ENCODE assay signal across 19 cellular contexts in the genomic region with DNA sequence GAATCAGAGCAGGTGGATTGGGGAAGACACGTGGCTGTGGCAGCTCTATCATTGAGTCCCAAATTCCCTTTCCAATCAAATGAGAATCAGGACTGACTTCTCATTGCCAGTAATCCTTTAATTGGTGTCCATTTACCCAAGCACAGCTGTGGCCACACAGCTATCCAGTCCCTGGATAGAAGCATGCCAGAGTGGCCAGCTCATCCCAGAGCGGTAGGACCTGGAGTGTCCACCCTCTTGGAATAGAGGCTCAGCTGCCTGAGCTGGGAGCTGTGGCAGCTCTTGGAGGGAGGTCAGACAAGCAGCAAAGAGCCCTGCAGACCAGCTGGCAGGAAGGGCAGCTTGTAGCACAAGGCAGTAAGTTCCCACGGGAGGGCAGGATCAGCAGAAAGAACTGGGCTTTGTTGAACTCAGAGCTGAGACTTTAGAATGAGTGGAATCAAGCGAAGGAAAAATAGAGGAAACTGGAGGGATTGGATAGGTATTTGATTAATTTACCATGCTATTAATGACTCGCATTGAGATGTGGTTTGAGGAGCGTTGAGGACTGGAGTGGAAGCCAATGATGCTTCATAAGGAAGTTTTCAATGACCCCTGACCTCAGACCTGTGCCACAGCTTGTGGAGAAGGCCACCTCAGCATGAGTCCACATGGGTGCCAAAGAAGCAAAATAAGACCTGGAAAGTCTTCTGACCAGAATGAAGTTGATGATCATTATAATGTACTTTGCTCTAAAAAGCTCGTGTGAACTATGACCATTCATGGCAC. TPM values are rescaled to one million over a fixed set of nuclear protein-coding genes. Genes with fewer than 3 reads are reported as not detected.
DNase-seq lines count a peak whose midpoint lies in the region; ATAC-seq, FAIRE-seq and TF ChIP-seq lines count a peak whose summit lies in the region.
"Had no signal": no experiment of that assay in that cellular context is flagged by ENCODE, and none has a peak within 500 bp of the region (broad histone marks: within the 10 kb centered on the region; RNA-seq: fewer than 3 reads in every experiment).

No MANE protein-coding gene starts in this region.

- 0 out of 2 replicates have a peak, but pooled peaks cover 5% of the 10 kb centered on the region for H3F3A ChIP-seq in GM23248 (ENCODE audit: insufficient read depth)

- H3K9ac ChIP-seq in GM23248, result no peak overlapping the region
- no peak overlapping the region for H3K9ac ChIP-seq in endodermal cell (ENCODE audit: extremely low read depth, low read length, poor library complexity, severe bottlenecking)

- in situ Hi-C loops in GM23248 (cut with MboI), result no loop called here

- no peak overlapping the region for H3K27ac Mint-ChIP-seq in endodermal cell
- H3K27ac Mint-ChIP-seq: B cell; dendritic cell treated with granulocyte-macrophage colony-stimulating factor and Interleukin-4, amounts not matched to agents 40 ng/mL and 50 ng/mL, for 4 days had no signal

- H4K20me1 ChIP-seq in GM23248 (ENCODE audit: insufficient read depth), result no peaks in the 10 kb centered on the region

- H3K4me3 Mint-ChIP-seq in endodermal cell, result no peak overlapping the region
- H3K4me3 Mint-ChIP-seq: B cell; dendritic cell treated with granulocyte-macrophage colony-stimulating factor and Interleukin-4, amounts not matched to agents 40 ng/mL and 50 ng/mL, for 4 days; IgD-negative memory B cell had no signal

- TF ChIP-seq CTCF in AG04450 (IDR thresholded peaks at IDR 0.05; ENCODE audit: low read depth, low read length), result no peak
- no peak for TF ChIP-seq CTCF in endodermal cell (conservative IDR thresholded peaks at IDR 0.05)
- no peak for TF ChIP-seq CTCF in D721Med (IDR thresholded peaks at IDR 0.05; ENCODE audit: insufficient read depth, missing control alignments)

- H3K27me3 ChIP-seq in AG04450 (ENCODE audit: control insufficient read depth, insufficient read depth, low read length) (no peaks in the 10 kb centered on the region), GM23248 (replicated peaks; ENCODE audit: insufficient read depth) (no peaks in the 10 kb centered on the region), endodermal cell (ENCODE audit: control insufficient read depth, insufficient read depth, low read length, poor library complexity, severe bottlenecking) (no peaks in the 10 kb centered on the region)
- H3K27me3 ChIP-seq: ascending aorta had no signal

- H3K36me3 ChIP-seq in GM23248 (ENCODE audit: low read depth) (0 out of 2 replicates have a peak, but pooled peaks cover 5% of the 10 kb centered on the region), endodermal cell (ENCODE audit: control insufficient read depth, insufficient read depth, low read length) (peaks cover 29% of the 10 kb centered on the region)

- POLR2A ChIA-PET in AG04450 (lab: Yijun Ruan, JAX), result no interaction called here

- peaks cover 19% of the 10 kb centered on the region for H3K36me3 Mint-ChIP-seq in endodermal cell (ENCODE audit: low read depth)

- H3K27ac ChIP-seq in AG04450 (ENCODE audit: low read depth, low read length) (peak overlapping the region; percentile 39), GM23248 (no peak overlapping the region), endodermal cell (ENCODE audit: low read depth, low read length) (no peak overlapping the region)
- H3K27ac ChIP-seq: ascending aorta, skin epidermis had no signal

- whole genome bisulfite sequencing in GM23248 (ENCODE audit: low coverage in 1 of 2, low lambda C conversion rate in 2 of 2, missing lambda C conversion rate in 2 of 2), 2 experiments, result 83 to 85% methylated on average over 7 of the region's 7 CpGs
- 94 to 100% methylated on average over 7 of the region's 7 CpGs for WGBS in endodermal cell (ENCODE audit: insufficient coverage in 1 of 2, insufficient read length in 1 of 2), 2 experiments

- H3K4me1 ChIP-seq in GM23248 (ENCODE audit: insufficient read depth) (no peaks in the 10 kb centered on the region), endodermal cell (ENCODE audit: control insufficient read depth, insufficient read depth, low read length) (no peaks in the 10 kb centered on the region)
- H3K4me1 ChIP-seq: ascending aorta had no signal

- H3K79me2 ChIP-seq in GM23248 (ENCODE audit: insufficient read depth), result no peaks in the 10 kb centered on the region

- no peak overlapping the region for H2AFZ ChIP-seq in GM23248

- no peaks in the 10 kb centered on the region for H3K9me3 Mint-ChIP-seq in endodermal cell
- H3K9me3 Mint-ChIP-seq: dendritic cell treated with granulocyte-macrophage colony-stimulating factor and Interleukin-4, amounts not matched to agents 40 ng/mL and 50 ng/mL, for 4 days; IgD-negative memory B cell had no signal

- no peaks in the 10 kb centered on the region for H3K4me1 Mint-ChIP-seq in endodermal cell
- H3K4me1 Mint-ChIP-seq: B cell had no signal

- FAIRE-seq in D721Med (lab: Jason Lieb, UNC), result no peak
- FAIRE-seq: H54, urothelium cell line had no signal

- CTCF ChIA-PET in AG04450 (lab: Charles Lee), result no interaction called here

- no peaks in the 10 kb centered on the region for H3K27me3 Mint-ChIP-seq in endodermal cell (ENCODE audit: insufficient read depth)
- H3K27me3 Mint-ChIP-seq: dendritic cell treated with granulocyte-macrophage colony-stimulating factor and Interleukin-4, amounts not matched to agents 40 ng/mL and 50 ng/mL, for 4 days had no signal

- H3K4me2 ChIP-seq in GM23248 (ENCODE audit: unreplicated experiment), result no peak overlapping the region

- no peak overlapping the region for H3K4me3 ChIP-seq in AG04450 (ENCODE audit: low read depth, low read length)
- H3K4me3 ChIP-seq in GM23248, result no peak overlapping the region
- no peak overlapping the region for H3K4me3 ChIP-seq in endodermal cell (ENCODE audit: low read length)
- H3K4me3 ChIP-seq: ascending aorta, lung, skin epidermis had no signal

- H3K9me3 ChIP-seq in AG04450 (ENCODE audit: control insufficient read depth, insufficient read depth, low read length) (no peaks in the 10 kb centered on the region), GM23248 (ENCODE audit: low read depth) (no peaks in the 10 kb centered on the region), endodermal cell (ENCODE audit: control insufficient read depth, low read length) (no peaks in the 10 kb centered on the region)
- H3K9me3 ChIP-seq: ascending aorta had no signal

- ATAC-seq in left lobe of liver, result peak; percentile 22
- ATAC-seq in GM18511 (IDR thresholded peaks at IDR 0.05; ENCODE audit: unreplicated experiment), result no peak
- ATAC-seq: stimulated activated naive CD8-positive, alpha-beta T cell treated with anti-CD3 and anti-CD28 coated beads, Interleukin-15, Interleukin-2, amounts not matched to agents 100 U/mL and 50 U/mL, for 24 hours had no signal

- no peak for DNase-seq in AG04450 (ENCODE audit: low read depth, low spot score)
- DNase-seq in GM23248, result peak; percentile 29
- DNase-seq in endodermal cell, result peak; percentile 35
- no peak for DNase-seq in left lobe of liver (ENCODE audit: low spot score)
- no peak for DNase-seq in stimulated activated CD4-positive, alpha-beta T cell treated with anti-CD3 and anti-CD28 coated beads, Interleukin-4, amount 100 ng/mL, for 1 hour
- no peak for DNase-seq in NCI-H1048 (lab: John Stamatoyannopoulos, UW)
- no peak for DNase-seq in D721Med (ENCODE audit: insufficient read length, low spot score)
- DNase-seq: activated CD4-positive, alpha-beta T cell treated with anti-CD3 and anti-CD28 coated beads, Interleukin-2, amount 50 U/mL, for 48 hours; NCI-H1105 treated with DMSO at 0.1 percent for 48 hours; stimulated activated naive CD8-positive, alpha-beta T cell treated with anti-CD3 and anti-CD28 coated beads, Interleukin-15, Interleukin-2, amounts not matched to agents 100 U/mL and 50 U/mL, for 24 hours had no signal

- H3K9me2 ChIP-seq in GM23248 (ENCODE audit: insufficient read depth), result no peaks in the 10 kb centered on the region

RNA-seq across cellular contexts. Expression of gene ALPK3, which starts 6.9 kb away (rescaled TPM):
- polyA plus RNA-seq in AG04450 (2011; rRNA removed) (0.04 and 0.09 TPM in 2 replicates), GM23248 (2016; fragmentation: Nextera tagmentation; extraction: Ambion mirVana) (0.04 TPM in 1 of 2 replicates, not detected in the other)
- 0.09 and 0.13 TPM in 2 replicates for polyA minus RNA-seq in AG04450 (2011; rRNA and poly(A)+ RNA removed)
- 0.13 and 5.0 TPM in 2 replicates for total RNA-seq in GM23248 (2014; rRNA removed; shearing (Covaris generic))
- total RNA-seq in endodermal cell (10 to 100 TPM; 57.8 to 94.1 TPM), left lobe of liver (2.7 TPM)
- 14.0 TPM for polyA plus RNA-seq in endodermal cell (2013, experiment 1 of 2)
- 17.0 TPM for polyA plus RNA-seq in endodermal cell (2013, experiment 2 of 2)
- polyA plus RNA-seq: IgD-negative memory B cell had no signal

Comparison
In these comparisons a context has a peak if more than half of its experiments do, and no peak if none do; other contexts are left out.
1. DNase-seq: peak in GM23248 (single experiment) and endodermal cell (single experiment); none in AG04450 (single experiment), left lobe of liver (single experiment), stimulated activated CD4-positive, alpha-beta T cell treated with anti-CD3 and anti-CD28 coated beads, Interleukin-4, amount 100 ng/mL, for 1 hour (single experiment), NCI-H1048 (single experiment) and D721Med (single experiment).